8 cellular contexts compared by ENCODE assay signal in the genomic region with DNA sequence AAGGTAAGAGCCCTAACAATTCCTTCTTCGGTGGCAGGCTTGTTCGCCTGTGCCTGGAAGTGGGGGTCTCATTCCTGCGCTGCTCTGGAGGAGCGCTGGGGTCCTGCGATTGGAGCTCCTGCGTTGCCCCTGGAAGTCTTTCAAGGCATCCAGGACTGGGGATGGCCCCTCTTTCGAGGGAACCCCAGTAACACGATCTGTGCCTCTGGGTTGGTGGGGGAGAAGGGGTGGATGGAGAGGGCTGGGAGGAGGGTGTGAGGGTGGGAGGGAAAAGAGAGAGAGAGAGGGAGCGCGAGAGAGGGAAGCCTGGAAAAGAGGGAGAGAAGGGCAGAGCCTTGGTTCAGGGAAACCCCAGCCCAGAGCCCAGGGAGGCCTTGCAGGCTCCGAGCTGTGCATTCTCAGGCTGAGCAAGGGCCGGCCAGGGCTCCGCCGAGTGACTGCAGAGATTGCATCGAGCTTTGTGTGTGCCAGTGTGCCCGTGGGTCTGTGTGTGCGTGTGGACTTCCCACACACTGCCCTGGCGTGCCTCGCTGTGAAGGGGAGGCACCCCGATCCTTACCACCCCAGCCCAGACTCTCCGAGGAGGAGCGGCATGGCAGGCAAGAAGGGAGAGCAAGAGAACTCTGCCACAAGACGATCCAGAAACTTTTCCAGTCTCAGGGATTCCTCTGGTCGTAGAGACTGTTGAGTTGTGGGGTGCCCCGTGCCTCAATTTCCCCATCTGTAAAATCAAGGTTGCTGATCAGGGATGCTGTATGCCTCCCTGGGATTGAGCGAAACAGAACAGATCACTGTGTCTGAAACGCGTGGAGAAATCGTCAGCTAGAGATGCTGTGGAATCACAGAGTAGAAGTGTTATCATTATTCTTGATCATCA. TPM values are rescaled to one million over a fixed set of nuclear protein-coding genes. Genes with fewer than 3 reads are reported as not detected.
A peak's percentile ranks its signal among the peaks of the same experiment; 100 is the strongest.
DNase-seq lines count a peak whose midpoint lies in the region; ATAC-seq and TF ChIP-seq lines count a peak whose summit lies in the region.

No MANE protein-coding gene starts in this region.

- intact Hi-C loops in CD8-positive, alpha-beta T cell (cut with DNase I, micrococcal nuclease), result loop anchor here (1.0 to 5.0 kb wide), 3 partner anchors 35 to 128 kb away; a partner anchor contains a TSS
- intact Hi-C loops in right cardiac atrium (cut with DNase I), result loop anchor here in 2 of 4 donors (5.0 kb wide), 1 partner anchor 55 kb away; no protein-coding TSS in a partner anchor

- H3K9me3 Mint-ChIP-seq in CD8-positive, alpha-beta T cell, result no peaks in the 10 kb centered on the region
- H3K9me3 Mint-ChIP-seq in activated naive CD4-positive, alpha-beta T cell treated with anti-CD3 and anti-CD28 coated beads, Interleukin-2, amount 10 ng/mL, durations not matched to agents 7 days and 5 days, result peaks cover 6% of the 10 kb centered on the region

- H3K4me3 ChIP-seq in CD8-positive, alpha-beta T cell (ENCODE audit: low read depth, low read length), result peak overlapping the region; percentile 62
- peak overlapping the region; percentile 100 for H3K4me3 ChIP-seq in KMS-11 (IDR thresholded peaks at IDR 0.05; ENCODE audit: insufficient read depth, low read depth, low read length)
- peak overlapping the region; percentile 61 for H3K4me3 ChIP-seq in right cardiac atrium (ENCODE audit: low read length)
- H3K4me3 ChIP-seq in rectal smooth muscle tissue (ENCODE audit: low read length), result peak overlapping the region; percentile 84

- H3K9ac ChIP-seq in KMS-11 (peak overlapping the region; percentile 91), rectal smooth muscle tissue (ENCODE audit: low read length) (peak overlapping the region; percentile 61)

- no peaks in the 10 kb centered on the region for H3K27me3 ChIP-seq in CD8-positive, alpha-beta T cell (ENCODE audit: insufficient read depth, low read length)
- H3K27me3 ChIP-seq in KMS-11 (ENCODE audit: insufficient read depth, low read depth) (no peaks in the 10 kb centered on the region), right cardiac atrium (ENCODE audit: control insufficient read depth, insufficient read depth) (no peaks in the 10 kb centered on the region), rectal smooth muscle tissue (ENCODE audit: control insufficient read depth, insufficient read depth, low read length) (no peaks in the 10 kb centered on the region)

- 3% methylated on average over 29 of the region's 29 CpGs for WGBS in right cardiac atrium

- H3K4me1 Mint-ChIP-seq in CD8-positive, alpha-beta T cell (ENCODE audit: low read depth), result peaks cover 43% of the 10 kb centered on the region
- H3K4me1 Mint-ChIP-seq in activated naive CD4-positive, alpha-beta T cell treated with anti-CD3 and anti-CD28 coated beads, Interleukin-2, amount 10 ng/mL, durations not matched to agents 7 days and 5 days, result peaks cover 6% of the 10 kb centered on the region

- no peak for ATAC-seq in CD8-positive, alpha-beta T cell
- peak; percentile 71 to 75 for ATAC-seq in right cardiac atrium
- ATAC-seq in HG02610 (IDR thresholded peaks at IDR 0.05; ENCODE audit: unreplicated experiment), result no peak

- no peaks in the 10 kb centered on the region for H3K27me3 Mint-ChIP-seq in CD8-positive, alpha-beta T cell (ENCODE audit: low read depth)
- peaks cover 8% of the 10 kb centered on the region for H3K27me3 Mint-ChIP-seq in activated naive CD4-positive, alpha-beta T cell treated with anti-CD3 and anti-CD28 coated beads, Interleukin-2, amount 10 ng/mL, durations not matched to agents 7 days and 5 days

- peaks cover 54% of the 10 kb centered on the region for H3K79me2 ChIP-seq in KMS-11 (ENCODE audit: insufficient read depth, low read depth)

- H3K4me1 ChIP-seq in CD8-positive, alpha-beta T cell (ENCODE audit: insufficient read depth, low read length), result peaks cover 59% of the 10 kb centered on the region
- H3K4me1 ChIP-seq in KMS-11 (ENCODE audit: low read depth, poor library complexity, severe bottlenecking), result peaks cover 72% of the 10 kb centered on the region
- H3K4me1 ChIP-seq in right cardiac atrium (ENCODE audit: control insufficient read depth, insufficient read depth, low read length), result no peaks in the 10 kb centered on the region
- peaks cover 21% of the 10 kb centered on the region for H3K4me1 ChIP-seq in rectal smooth muscle tissue (ENCODE audit: control insufficient read depth, insufficient read depth, low read length)

- POLR2A ChIA-PET in CD8-positive, alpha-beta T cell (lab: Charles Lee), result interaction anchor here (0.7 to 2.7 kb wide), 10 partner anchors 8 to 128 kb away, joined by 3 to 44 read pairs (median 6); a partner anchor contains a TSS

- no peaks in the 10 kb centered on the region for H4K20me1 ChIP-seq in KMS-11 (ENCODE audit: insufficient read depth)

- peak overlapping the region; percentile 81 for H3K4me2 ChIP-seq in KMS-11

- no peak for TF ChIP-seq CTCF in CD8-positive, alpha-beta T cell (IDR thresholded peaks at IDR 0.05)
- peak; percentile 21; the same call in 1 of the 2 replicates for TF ChIP-seq CTCF in KMS-11 (conservative IDR thresholded peaks at IDR 0.05; ENCODE audit: low read depth, low read length)

- no peak overlapping the region for H3K4me3 Mint-ChIP-seq in CD8-positive, alpha-beta T cell
- no peak overlapping the region for H3K4me3 Mint-ChIP-seq in activated naive CD4-positive, alpha-beta T cell treated with anti-CD3 and anti-CD28 coated beads, Interleukin-2, amount 10 ng/mL, durations not matched to agents 7 days and 5 days

- no peaks in the 10 kb centered on the region for H3K36me3 ChIP-seq in CD8-positive, alpha-beta T cell (ENCODE audit: insufficient read depth, low read length)
- no peaks in the 10 kb centered on the region for H3K36me3 ChIP-seq in KMS-11 (ENCODE audit: insufficient read depth)
- no peaks in the 10 kb centered on the region for H3K36me3 ChIP-seq in rectal smooth muscle tissue (ENCODE audit: control insufficient read depth, insufficient read depth, low read length)

- no peaks in the 10 kb centered on the region for H3K9me3 ChIP-seq in CD8-positive, alpha-beta T cell (ENCODE audit: low read length)
- H3K9me3 ChIP-seq in right cardiac atrium (ENCODE audit: control insufficient read depth, low read length), result no peaks in the 10 kb centered on the region

- H2AFZ ChIP-seq in KMS-11 (ENCODE audit: low read depth), result peak overlapping the region; percentile 82

- DNase-seq in CD8-positive, alpha-beta T cell, result peak in 6 of 7 experiments; percentile 5 to 60 (median 18)
- DNase-seq in activated naive CD4-positive, alpha-beta T cell treated with anti-CD3 and anti-CD28 coated beads, Interleukin-2, amount 10 ng/mL, durations not matched to agents 7 days and 5 days, result peak; percentile 39
- DNase-seq in right cardiac atrium (peak; percentile 47 to 81 (median 77)), NCI-H1436 (lab: John Stamatoyannopoulos, UW) (no peak), foreskin melanocyte (no peak)

- no peak overlapping the region for H3K27ac Mint-ChIP-seq in CD8-positive, alpha-beta T cell
- no peak overlapping the region for H3K27ac Mint-ChIP-seq in activated naive CD4-positive, alpha-beta T cell treated with anti-CD3 and anti-CD28 coated beads, Interleukin-2, amount 10 ng/mL, durations not matched to agents 7 days and 5 days

- H3K36me3 Mint-ChIP-seq in CD8-positive, alpha-beta T cell, result no peaks in the 10 kb centered on the region
- peaks cover 5% of the 10 kb centered on the region for H3K36me3 Mint-ChIP-seq in activated naive CD4-positive, alpha-beta T cell treated with anti-CD3 and anti-CD28 coated beads, Interleukin-2, amount 10 ng/mL, durations not matched to agents 7 days and 5 days

- CTCF ChIA-PET in CD8-positive, alpha-beta T cell (lab: Charles Lee), result interaction anchor here (0.7 to 2.3 kb wide), 5 partner anchors 27 to 100 kb away, joined by 3 to 9 read pairs (median 3); no protein-coding TSS in a partner anchor
- CTCF ChIA-PET in activated naive CD4-positive, alpha-beta T cell treated with anti-CD3 and anti-CD28 coated beads, Interleukin-2, amount 10 ng/mL, durations not matched to agents 7 days and 5 days (lab: Charles Lee), result interaction anchor here (1.1 to 4.3 kb wide), 3 partner anchors 13 to 58 kb away, joined by 4 to 16 read pairs (median 8); no protein-coding TSS in a partner anchor

- peak overlapping the region; percentile 50 for H3K27ac ChIP-seq in CD8-positive, alpha-beta T cell (ENCODE audit: low read depth, low read length)
- H3K27ac ChIP-seq in KMS-11 (peak overlapping the region; percentile 83), right cardiac atrium (ENCODE audit: low read length) (peak overlapping the region; percentile 92), rectal smooth muscle tissue (ENCODE audit: low read depth, low read length) (peak overlapping the region; percentile 89)

RNA-seq across cellular contexts. Expression of a gene that starts 0.6 kb away (rescaled TPM):
- 10 to 100 TPM in 1 of 2 experiments, 1 to 10 TPM in 1; 7.8 to 10.2 TPM for total RNA-seq in CD8-positive, alpha-beta T cell
- total RNA-seq in right cardiac atrium, result 10 to 100 TPM; 16.9 to 23.8 (median 20.6) TPM
- polyA plus RNA-seq in right cardiac atrium, result 8.7 TPM

Comparison
In these comparisons a context has a peak if more than half of its experiments do, and no peak if none do; other contexts are left out.
1. ATAC-seq: peak in right cardiac atrium (2 of 2); none in CD8-positive, alpha-beta T cell (single experiment) and HG02610 (single experiment).
2. DNase-seq: peak in CD8-positive, alpha-beta T cell (6 of 7), activated naive CD4-positive, alpha-beta T cell treated with anti-CD3 and anti-CD28 coated beads, Interleukin-2, amount 10 ng/mL, durations not matched to agents 7 days and 5 days (single experiment) and right cardiac atrium (3 of 3); none in NCI-H1436 (single experiment) and foreskin melanocyte (single experiment).
3. Peak in every context shown above with its lines, with median percentiles within 50 percentile points of each other: H3K27ac ChIP-seq and H3K4me3 ChIP-seq.